ENCODE assay signal across 10 cellular contexts in genomic region chr19:4744451-4745170, GRCh38. TPM values are rescaled to one million over a fixed set of nuclear protein-coding genes. Genes with fewer than 3 reads are reported as not detected.
DNase-seq lines count a peak whose midpoint lies in the region; ATAC-seq and TF ChIP-seq lines count a peak whose summit lies in the region.
"Had no signal": no experiment of that assay in that cellular context is flagged by ENCODE, and none has a peak within 500 bp of the region (broad histone marks: within the 10 kb centered on the region; RNA-seq: fewer than 3 reads in every experiment).

No MANE protein-coding gene starts in this region.

- H3K4me1 ChIP-seq in gastrocnemius medialis = peaks cover 4 to 14% of the 10 kb centered on the region in 2 donors
- H3K4me1 ChIP-seq in naive thymus-derived CD4-positive, alpha-beta T cell (ENCODE audit: control insufficient read depth in 2 of 2, insufficient read depth in 2 of 2, low read length in 2 of 2) = no peaks in the 10 kb centered on the region

- ATAC-seq in SK-N-SH treated with all-trans-retinoic acid at 6 μM for 48 hours = peak; percentile 99
- peak; percentile 86 to 93 for ATAC-seq in gastrocnemius medialis
- ATAC-seq in naive thymus-derived CD4-positive, alpha-beta T cell = no peak

- peaks cover 0 to 4% (median 0%) of the 10 kb centered on the region in 11 donors for H3K9me3 Mint-ChIP-seq in naive thymus-derived CD4-positive, alpha-beta T cell

- in situ Hi-C loops in gastrocnemius medialis (cut with MboI; ENCODE audit: low sequenced_read_pairs in 4 of 4) = no loop called here

- TF ChIP-seq CTCF in gastrocnemius medialis (IDR thresholded peaks at IDR 0.05 in 4 of 5, conservative IDR thresholded peaks at IDR 0.05 in 1 of 5) = no peak

- peak; percentile 78 for DNase-seq in GM04503 (ENCODE audit: low read depth)
- DNase-seq in foreskin melanocyte = peak; percentile 65
- peak; percentile 23 to 43 for DNase-seq in gastrocnemius medialis
- DNase-seq in iPS-NIHi7 (ENCODE audit: extremely low spot score) = no peak
- DNase-seq in iPS-NIHi11 (ENCODE audit: low spot score) = no peak
- DNase-seq in naive thymus-derived CD4-positive, alpha-beta T cell = no peak
- DNase-seq in DMS114 treated with DMSO at 0.1 percent for 48 hours (lab: John Stamatoyannopoulos, UW; ENCODE audit: unreplicated experiment) = no peak
- DNase-seq: stimulated activated CD4-positive, alpha-beta T cell treated with anti-CD3 and anti-CD28 coated beads, Interleukin-4, amount 100 ng/mL, for 24 hours had no signal

- peak overlapping the region; percentile 5 to 72 (median 42) for H3K27ac ChIP-seq in gastrocnemius medialis
- no peak overlapping the region for H3K27ac ChIP-seq in naive thymus-derived CD4-positive, alpha-beta T cell (ENCODE audit: low read depth, low read length)
- H3K27ac ChIP-seq: HL-60 had no signal

- H3K4me3 Mint-ChIP-seq in naive thymus-derived CD4-positive, alpha-beta T cell = no peak overlapping the region

- peaks cover 17 to 30% (median 23%) of the 10 kb centered on the region in 5 donors for H3K27me3 Mint-ChIP-seq in naive thymus-derived CD4-positive, alpha-beta T cell

- CTCF ChIA-PET in naive thymus-derived CD4-positive, alpha-beta T cell (lab: Charles Lee) = no interaction called here

- peaks cover 5 to 9% (median 5%) of the 10 kb centered on the region in 3 donors for H3K27me3 ChIP-seq in gastrocnemius medialis
- no peaks in the 10 kb centered on the region for H3K27me3 ChIP-seq in naive thymus-derived CD4-positive, alpha-beta T cell (ENCODE audit: control insufficient read depth in 2 of 2, insufficient read depth in 2 of 2, low read length in 2 of 2)

- TF ChIP-seq POLR2A in gastrocnemius medialis (IDR thresholded peaks at IDR 0.05) = no peak

- POLR2A ChIA-PET in naive thymus-derived CD4-positive, alpha-beta T cell (lab: Charles Lee) = no interaction called here

- peak overlapping the region in 1 of 4 donors; percentile 9 for H3K4me3 ChIP-seq in gastrocnemius medialis
- H3K4me3 ChIP-seq in naive thymus-derived CD4-positive, alpha-beta T cell (ENCODE audit: low read length) = no peak overlapping the region

- no peak overlapping the region for H3K27ac Mint-ChIP-seq in naive thymus-derived CD4-positive, alpha-beta T cell

- no peaks in the 10 kb centered on the region for H3K36me3 ChIP-seq in gastrocnemius medialis
- no peaks in the 10 kb centered on the region for H3K36me3 ChIP-seq in naive thymus-derived CD4-positive, alpha-beta T cell (ENCODE audit: control insufficient read depth in 2 of 3, insufficient read depth in 3 of 3, low read length in 3 of 3)

- no peaks in the 10 kb centered on the region for H3K9me3 ChIP-seq in gastrocnemius medialis
- peaks cover 0 to 4% (median 0%) of the 10 kb centered on the region in 3 experiments for H3K9me3 ChIP-seq in naive thymus-derived CD4-positive, alpha-beta T cell (ENCODE audit: control insufficient read depth in 2 of 3, low read length in 3 of 3)

- peaks cover 0 to 6% (median 0%) of the 10 kb centered on the region in 5 donors for H3K36me3 Mint-ChIP-seq in naive thymus-derived CD4-positive, alpha-beta T cell

- intact Hi-C loops in gastrocnemius medialis (cut with DNase I; ENCODE audit: low total_unique reads) = no loop called here
- intact Hi-C loops in naive thymus-derived CD4-positive, alpha-beta T cell (cut with micrococcal nuclease) = no loop called here

- peaks cover 0 to 8% (median 0%) of the 10 kb centered on the region in 7 donors for H3K4me1 Mint-ChIP-seq in naive thymus-derived CD4-positive, alpha-beta T cell

TF ChIP-seq in SK-N-SH treated with all-trans-retinoic acid at 6 μM for 48 hours, 23 proteins besides CTCF, POLR2A, EP300 and RAD21:
- no peak for TF ChIP-seq TOX (CRISPR knock-in tag; IDR thresholded peaks at IDR 0.05; ENCODE audit: borderline replicate concordance)
- TF ChIP-seq, protein P1, sequence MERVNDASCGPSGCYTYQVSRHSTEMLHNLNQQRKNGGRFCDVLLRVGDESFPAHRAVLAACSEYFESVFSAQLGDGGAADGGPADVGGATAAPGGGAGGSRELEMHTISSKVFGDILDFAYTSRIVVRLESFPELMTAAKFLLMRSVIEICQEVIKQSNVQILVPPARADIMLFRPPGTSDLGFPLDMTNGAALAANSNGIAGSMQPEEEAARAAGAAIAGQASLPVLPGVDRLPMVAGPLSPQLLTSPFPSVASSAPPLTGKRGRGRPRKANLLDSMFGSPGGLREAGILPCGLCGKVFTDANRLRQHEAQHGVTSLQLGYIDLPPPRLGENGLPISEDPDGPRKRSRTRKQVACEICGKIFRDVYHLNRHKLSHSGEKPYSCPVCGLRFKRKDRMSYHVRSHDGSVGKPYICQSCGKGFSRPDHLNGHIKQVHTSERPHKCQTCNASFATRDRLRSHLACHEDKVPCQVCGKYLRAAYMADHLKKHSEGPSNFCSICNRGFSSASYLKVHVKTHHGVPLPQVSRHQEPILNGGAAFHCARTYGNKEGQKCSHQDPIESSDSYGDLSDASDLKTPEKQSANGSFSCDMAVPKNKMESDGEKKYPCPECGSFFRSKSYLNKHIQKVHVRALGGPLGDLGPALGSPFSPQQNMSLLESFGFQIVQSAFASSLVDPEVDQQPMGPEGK (CRISPR knock-in tag; IDR thresholded peaks at IDR 0.05; ENCODE audit: borderline replicate concordance) = no peak
- TF ChIP-seq ZFP3 (CRISPR knock-in tag; IDR thresholded peaks at IDR 0.05) = no peak
- TF ChIP-seq ZNF8 (CRISPR knock-in tag; IDR thresholded peaks at IDR 0.05) = no peak
- TF ChIP-seq, protein P2, sequence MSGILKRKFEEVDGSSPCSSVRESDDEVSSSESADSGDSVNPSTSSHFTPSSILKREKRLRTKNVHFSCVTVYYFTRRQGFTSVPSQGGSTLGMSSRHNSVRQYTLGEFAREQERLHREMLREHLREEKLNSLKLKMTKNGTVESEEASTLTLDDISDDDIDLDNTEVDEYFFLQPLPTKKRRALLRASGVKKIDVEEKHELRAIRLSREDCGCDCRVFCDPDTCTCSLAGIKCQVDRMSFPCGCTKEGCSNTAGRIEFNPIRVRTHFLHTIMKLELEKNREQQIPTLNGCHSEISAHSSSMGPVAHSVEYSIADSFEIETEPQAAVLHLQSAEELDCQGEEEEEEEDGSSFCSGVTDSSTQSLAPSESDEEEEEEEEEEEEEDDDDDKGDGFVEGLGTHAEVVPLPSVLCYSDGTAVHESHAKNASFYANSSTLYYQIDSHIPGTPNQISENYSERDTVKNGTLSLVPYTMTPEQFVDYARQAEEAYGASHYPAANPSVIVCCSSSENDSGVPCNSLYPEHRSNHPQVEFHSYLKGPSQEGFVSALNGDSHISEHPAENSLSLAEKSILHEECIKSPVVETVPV (CRISPR knock-in tag; IDR thresholded peaks at IDR 0.05) = no peak

RNA-seq across cellular contexts. Expression of gene DPP9, which starts 21.0 kb away (rescaled TPM):
- total RNA-seq in gastrocnemius medialis = 100 to 1,000 TPM in 3 of 4 donors, 10 to 100 TPM in 1; 92.6 to 208 (median 148) TPM
- 10 to 100 TPM; 71.2 to 90.7 (median 81.4) TPM for total RNA-seq in naive thymus-derived CD4-positive, alpha-beta T cell
- 10 to 100 TPM; 16.4 to 32.9 TPM for polyA plus RNA-seq in naive thymus-derived CD4-positive, alpha-beta T cell

RNA-seq across cellular contexts. Expression of gene FEM1A, which starts 46.9 kb away (rescaled TPM):
- total RNA-seq in gastrocnemius medialis = 100 to 1,000 TPM; 246 to 360 (median 300) TPM
- 10 to 100 TPM; 10.2 to 17.2 (median 14.4) TPM for total RNA-seq in naive thymus-derived CD4-positive, alpha-beta T cell
- 1 to 10 TPM; 2.4 to 6.3 TPM for polyA plus RNA-seq in naive thymus-derived CD4-positive, alpha-beta T cell

Comparison
In these comparisons a context has a peak if more than half of its experiments do, and no peak if none do; other contexts are left out.
1. DNase-seq: peak in GM04503 (single experiment), foreskin melanocyte (single experiment) and gastrocnemius medialis (2 of 2); none in iPS-NIHi7 (single experiment), iPS-NIHi11 (single experiment), naive thymus-derived CD4-positive, alpha-beta T cell (0 of 9) and DMS114 treated with DMSO at 0.1 percent for 48 hours (single experiment).
2. RNA of gene FEM1A, which starts 46.9 kb away (total RNA-seq): 246 to 360 TPM in gastrocnemius medialis; 10.2 to 17.2 TPM in naive thymus-derived CD4-positive, alpha-beta T cell; every median in the first group is over 10 times any median in the second.